In genomic region chr6:90695316-90695715, GRCh38 we compare ENCODE assay signal across 22 cellular contexts.
"Had no signal": no experiment of that assay in that cellular context is flagged by ENCODE, and none has a peak within 500 bp of the region (broad histone marks: within the 10 kb centered on the region; RNA-seq: fewer than 3 reads in every experiment).

No MANE protein-coding gene starts in this region.

- H3K4me1 ChIP-seq: gastroesophageal sphincter, left ventricle myocardium inferior, stomach, suprapubic skin, transverse colon had no signal

- H3K9me3 ChIP-seq: suprapubic skin, transverse colon had no signal

- ATAC-seq: activated T-cell treated with anti-CD3 and anti-CD28 coated beads, Interleukin-2, amount 50 U/mL, for 72 hours; gastroesophageal sphincter; natural killer cell; sciatic nerve; stimulated activated memory B cell treated with anti-CD40 and anti-IgM and Interleukin-4, amounts not matched to agents 10 μg/mL and 1 μg/mL and 100 μg/mL, for 72 hours had no signal

- H3K27me3 ChIP-seq: gastroesophageal sphincter, stomach, suprapubic skin, transverse colon had no signal

- FAIRE-seq: small intestine, urothelium cell line had no signal

- H3K36me3 ChIP-seq: gastroesophageal sphincter, left ventricle myocardium inferior, stomach, suprapubic skin, transverse colon had no signal

- H3K4me3 ChIP-seq: coronary artery, gastroesophageal sphincter, left ventricle myocardium inferior, stomach, suprapubic skin, transverse colon had no signal

- DNase-seq: activated CD4-positive, alpha-beta memory T cell treated with anti-CD3 and anti-CD28 coated beads for 36 hours; activated CD4-positive, alpha-beta T cell treated with anti-CD3 and anti-CD28 coated beads for 4 hours; activated CD4-positive, CD25-positive, alpha-beta regulatory T cell; activated effector memory CD4-positive, alpha-beta T cell treated with Interleukin-2 at 50 U/mL for 16 hours; activated naive CD4-positive, alpha-beta T cell treated with anti-CD3 and anti-CD28 coated beads, Interleukin-2, amount 10 ng/mL, durations not matched to agents 7 days and 5 days; activated T-cell treated with anti-CD3 and anti-CD28 coated beads, Interleukin-2, amount 50 U/mL, for 72 hours; cerebellar nuclear complex; head of caudate nucleus; hypothalamus; left ventricle myocardium inferior; midbrain; natural killer cell; small intestine; stomach; transverse colon had no signal

- H3K27ac ChIP-seq: coronary artery, epithelial cell of prostate, gastroesophageal sphincter, left ventricle myocardium inferior, stomach, suprapubic skin, transverse colon had no signal
